Comparison of ENCODE assay signal across 22 cellular contexts in genomic region chr2:182822733-182823132, GRCh38. TPM values are rescaled to one million over a fixed set of nuclear protein-coding genes. Genes with fewer than 3 reads are reported as not detected.
DNase-seq lines count a peak whose midpoint lies in the region; ATAC-seq, FAIRE-seq and TF ChIP-seq lines count a peak whose summit lies in the region.
"Had no signal": no experiment of that assay in that cellular context is flagged by ENCODE, and none has a peak within 500 bp of the region (broad histone marks: within the 10 kb centered on the region; RNA-seq: fewer than 3 reads in every experiment).

No MANE protein-coding gene starts in this region.

- ATAC-seq in GM18858 (IDR thresholded peaks at IDR 0.05; ENCODE audit: unreplicated experiment): no peak

- DNase-seq in A172 (ENCODE audit: low spot score): peak; percentile 2
- DNase-seq in SK-N-SH: peak; percentile 3
- peak; percentile 34 for DNase-seq in astrocyte (ENCODE audit: low read depth)
- peak; percentile 72 for DNase-seq in retinal pigment epithelial cell (ENCODE audit: low read depth)
- no peak for DNase-seq in posterior cingulate gyrus
- no peak for DNase-seq in medulla oblongata (ENCODE audit: extremely low spot score)
- DNase-seq: 8988T; C1 segment of cervical spinal cord; Calu3; CD4-positive, alpha-beta memory T cell; COR-L47; DMS53; DMS79 treated with DMSO at 0.1 percent for 48 hours; GF-D8; GM23248; H7; HCEC 1CT had no signal

- H3K27ac Mint-ChIP-seq in astrocyte (ENCODE audit: unreplicated experiment): no peak overlapping the region
- H3K27ac Mint-ChIP-seq: CD4-positive, alpha-beta memory T cell had no signal

- FAIRE-seq in astrocyte (lab: Jason Lieb, UNC): no peak
- FAIRE-seq: GM12891, GM19239, H1 had no signal

- H3K4me3 Mint-ChIP-seq in astrocyte (ENCODE audit: unreplicated experiment): no peak overlapping the region
- H3K4me3 Mint-ChIP-seq: CD4-positive, alpha-beta memory T cell had no signal

- no peaks in the 10 kb centered on the region for H3K9me3 ChIP-seq in SK-N-SH
- H3K9me3 ChIP-seq in astrocyte (ENCODE audit: insufficient read depth, low read depth, low read length): no peaks in the 10 kb centered on the region

- peaks cover under 1 to 2% of the 10 kb centered on the region in 2 experiments; a peak in 3 of 4 replicates for H3K4me1 ChIP-seq in SK-N-SH (ENCODE audit: control insufficient read depth in 1 of 2, insufficient read depth in 2 of 2, low read depth in 1 of 2, low read length in 1 of 2)
- no peaks in the 10 kb centered on the region for H3K4me1 ChIP-seq in astrocyte (ENCODE audit: insufficient read depth, low read length)

- no peak for TF ChIP-seq EP300 in SK-N-SH (IDR thresholded peaks at IDR 0.05; ENCODE audit: borderline replicate concordance in 1 of 2, low read depth in 1 of 2, low read length in 1 of 2)

- no peaks in the 10 kb centered on the region for H3F3A ChIP-seq in SK-N-SH (replicated peaks; ENCODE audit: insufficient read depth)

- H3K9ac ChIP-seq in SK-N-SH (no peak overlapping the region), astrocyte (ENCODE audit: low read length) (no peak overlapping the region)
- H3K9ac ChIP-seq: GM23248 had no signal

- peaks cover 11% of the 10 kb centered on the region for H3K4me1 Mint-ChIP-seq in astrocyte (ENCODE audit: low read depth, unreplicated experiment)
- H3K4me1 Mint-ChIP-seq: CD4-positive, alpha-beta memory T cell had no signal

- POLR2A ChIA-PET in SK-N-SH (lab: Yijun Ruan, JAX): no interaction called here

- no peak overlapping the region for H3K4me3 ChIP-seq in SK-N-SH (ENCODE audit: low read depth in 2 of 2, low read length in 1 of 2)
- H3K4me3 ChIP-seq in astrocyte (ENCODE audit: insufficient read depth, low read depth, low read length): no peak overlapping the region
- H3K4me3 ChIP-seq in retinal pigment epithelial cell (ENCODE audit: low read length): no peak overlapping the region
- H3K4me3 ChIP-seq: GM23248 had no signal

- no peaks in the 10 kb centered on the region for H3K9me2 ChIP-seq in SK-N-SH

- WGBS in SK-N-SH (ENCODE audit: low lambda C conversion rate): 61% methylated on average over 2 of the region's 2 CpGs

- H4K20me1 ChIP-seq in SK-N-SH (ENCODE audit: insufficient read depth): no peaks in the 10 kb centered on the region
- H4K20me1 ChIP-seq in astrocyte (ENCODE audit: insufficient read depth, low read length): no peaks in the 10 kb centered on the region

- no peaks in the 10 kb centered on the region for H3K27me3 Mint-ChIP-seq in astrocyte (ENCODE audit: low read depth, unreplicated experiment)

- H2AFZ ChIP-seq in SK-N-SH (ENCODE audit: low read depth): no peak overlapping the region
- H2AFZ ChIP-seq in astrocyte (ENCODE audit: low read depth, low read length): no peak overlapping the region
- H2AFZ ChIP-seq: GM23248 had no signal

- no peak overlapping the region for H3K4me2 ChIP-seq in SK-N-SH
- no peak overlapping the region for H3K4me2 ChIP-seq in astrocyte (ENCODE audit: low read length)

- H3K27ac ChIP-seq in SK-N-SH (ENCODE audit: low read depth in 2 of 2, low read length in 1 of 2): no peak overlapping the region
- no peak overlapping the region for H3K27ac ChIP-seq in astrocyte (ENCODE audit: low read depth, low read length)
- H3K27ac ChIP-seq: GM23248 had no signal

- H3K9me3 Mint-ChIP-seq in astrocyte (ENCODE audit: unreplicated experiment): peaks cover 2% of the 10 kb centered on the region
- H3K9me3 Mint-ChIP-seq: CD4-positive, alpha-beta memory T cell had no signal

- no peak for TF ChIP-seq CTCF in SK-N-SH (IDR thresholded peaks at IDR 0.05)
- TF ChIP-seq CTCF in astrocyte (IDR thresholded peaks at IDR 0.05; ENCODE audit: insufficient read depth, low read depth, low read length): no peak
- TF ChIP-seq CTCF in retinal pigment epithelial cell (conservative IDR thresholded peaks at IDR 0.05; ENCODE audit: low read depth, low read length): no peak

- CTCF ChIA-PET in SK-N-SH (lab: Yijun Ruan, JAX): no interaction called here

- no peaks in the 10 kb centered on the region for H3K27me3 ChIP-seq in SK-N-SH (ENCODE audit: insufficient read depth)
- H3K27me3 ChIP-seq in astrocyte (ENCODE audit: insufficient read depth, low read length): no peaks in the 10 kb centered on the region

- H3K36me3 ChIP-seq in SK-N-SH (replicated peaks in 1 of 2; ENCODE audit: control insufficient read depth in 1 of 2, insufficient read depth in 2 of 2, low read length in 1 of 2) (no peaks in the 10 kb centered on the region), astrocyte (ENCODE audit: insufficient read depth, low read length) (no peaks in the 10 kb centered on the region)

- H3K79me2 ChIP-seq in SK-N-SH (ENCODE audit: insufficient read depth): no peaks in the 10 kb centered on the region
- H3K79me2 ChIP-seq in astrocyte (ENCODE audit: insufficient read depth, low read length): no peaks in the 10 kb centered on the region

- no peak for TF ChIP-seq RAD21 in SK-N-SH (IDR thresholded peaks at IDR 0.05; ENCODE audit: low read length)

- intact Hi-C loops in posterior cingulate gyrus (cut with DNase I): no loop called here

- no peaks in the 10 kb centered on the region for H3K36me3 Mint-ChIP-seq in astrocyte (ENCODE audit: low read depth, unreplicated experiment)
- H3K36me3 Mint-ChIP-seq: CD4-positive, alpha-beta memory T cell had no signal

TF ChIP-seq in SK-N-SH, 30 proteins besides CTCF, POLR2A, EP300 and RAD21:
- TF ChIP-seq TEAD4 (IDR thresholded peaks at IDR 0.05; ENCODE audit: borderline replicate concordance, insufficient read depth): no peak
- TF ChIP-seq ZBTB33 (IDR thresholded peaks at IDR 0.05; ENCODE audit: borderline replicate concordance, low read depth): no peak
- TF ChIP-seq FOXJ3 (CRISPR knock-in tag; IDR thresholded peaks at IDR 0.05): no peak
- TF ChIP-seq USF2 (IDR thresholded peaks at IDR 0.05; ENCODE audit: borderline replicate concordance, low read depth, low read length): no peak
- TF ChIP-seq PBX3 (IDR thresholded peaks at IDR 0.05): 0 out of 2 replicates have a peak, but pooled peaks have one; percentile 17

RNA-seq across cellular contexts. Expression of gene FRZB, which starts 43.7 kb away (rescaled TPM):
- total RNA-seq in A172 (2014; rRNA removed; shearing (Covaris generic)): 0.31 and 0.74 TPM in 2 replicates
- 2.8 and 3.5 TPM in 2 replicates for polyA plus RNA-seq in SK-N-SH (2012; rRNA removed)
- 3.2 and 3.4 TPM in 2 replicates for polyA plus RNA-seq in SK-N-SH (2012; cell fraction: cytosol; rRNA removed)
- polyA plus RNA-seq in SK-N-SH (2012; cell fraction: nucleus; rRNA removed): 1.2 and 1.4 TPM in 2 replicates
- 0.67 and 0.77 TPM in 2 replicates for total RNA-seq in astrocyte
- total RNA-seq: CD4-positive, alpha-beta memory T cell; Daoy had no signal

Comparison
In these comparisons a context has a peak if more than half of its experiments do, and no peak if none do; other contexts are left out.
1. DNase-seq: peak in A172 (single experiment), SK-N-SH (single experiment), astrocyte (single experiment) and retinal pigment epithelial cell (single experiment); none in posterior cingulate gyrus (0 of 10) and medulla oblongata (single experiment).